8 cellular contexts compared by ENCODE assay signal in the genomic region with DNA sequence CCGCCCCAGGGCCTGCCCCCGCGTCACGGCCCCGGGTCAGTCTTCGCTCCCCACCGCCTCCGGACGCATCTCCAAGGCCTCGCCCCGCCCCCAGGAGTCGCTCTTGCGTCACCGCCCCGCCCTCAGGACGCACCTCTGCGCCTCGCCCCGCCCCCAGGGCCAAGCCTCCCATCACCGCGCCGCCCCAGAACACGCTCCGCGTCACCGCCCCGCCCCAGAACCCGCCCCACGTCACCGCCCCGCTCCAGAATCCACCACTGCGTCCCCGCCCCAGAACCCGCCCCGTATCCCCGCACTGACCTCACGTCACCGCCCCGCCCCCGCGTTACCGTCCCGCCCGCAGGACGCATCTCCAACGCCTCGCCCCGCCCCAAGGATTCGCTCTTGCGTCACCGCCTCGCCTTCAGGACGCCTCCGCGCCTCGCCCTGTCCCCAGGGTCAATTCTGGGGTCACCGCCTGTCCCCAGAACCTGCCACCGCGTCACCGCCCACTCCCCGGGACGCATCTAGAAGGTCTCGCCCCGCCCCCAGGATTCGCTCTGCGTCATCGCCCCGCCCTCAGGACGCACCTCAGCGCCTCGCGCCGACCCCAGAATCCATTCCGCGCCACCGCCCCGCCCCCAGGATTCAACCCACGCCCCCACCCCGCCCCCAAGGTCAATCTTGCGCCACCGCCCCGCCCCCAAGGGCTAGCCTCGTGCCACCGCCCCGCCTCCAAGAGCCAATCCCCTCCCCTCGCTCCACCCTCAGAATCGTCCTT. TPM values are rescaled to one million over a fixed set of nuclear protein-coding genes. Genes with fewer than 3 reads are reported as not detected.
A peak's percentile ranks its signal among the peaks of the same experiment; 100 is the strongest.
DNase-seq lines count a peak whose midpoint lies in the region; ATAC-seq and TF ChIP-seq lines count a peak whose summit lies in the region.

No MANE protein-coding gene starts in this region.

- POLR2A ChIA-PET in activated B cell treated with CpG ODN at 0.5 μM for 24 hours (lab: Charles Lee) = interaction anchor here (0.9 to 1.1 kb wide), 4 partner anchors 93 to 1381 kb away, joined by 4 to 11 read pairs (median 6); a partner anchor contains a TSS

- peak; percentile 44 for ATAC-seq in GM18907 (IDR thresholded peaks at IDR 0.05; ENCODE audit: unreplicated experiment)
- ATAC-seq in HG03175 (IDR thresholded peaks at IDR 0.05; ENCODE audit: unreplicated experiment) = peak; percentile 47
- peak; percentile 56 for ATAC-seq in activated B cell treated with CpG ODN at 0.5 μM for 24 hours (ENCODE audit: low read depth)

- H3K27me3 Mint-ChIP-seq in activated B cell treated with CpG ODN at 0.5 μM for 24 hours (no peaks in the 10 kb centered on the region), immature natural killer cell (ENCODE audit: low read depth in 3 of 3) (peaks cover 17 to 28% (median 19%) of the 10 kb centered on the region in 3 donors)

- H3K4me3 Mint-ChIP-seq in activated B cell treated with CpG ODN at 0.5 μM for 24 hours (peak overlapping the region; percentile 87), immature natural killer cell (peak overlapping the region; percentile 88 to 97 (median 92))

- peak; percentile 96 for DNase-seq in ACHN
- DNase-seq in NCI-H2227 treated with DMSO at 0.1 percent for 48 hours (lab: John Stamatoyannopoulos, UW) = peak; percentile 99
- DNase-seq in activated B cell treated with CpG ODN at 0.5 μM for 24 hours = peak; percentile 99
- DNase-seq in cardiac fibroblast (ENCODE audit: low read depth in 2 of 2) = peak; percentile 99 to 100
- peak; percentile 98 to 99 (median 99) for DNase-seq in immature natural killer cell
- DNase-seq in smooth muscle cell of the brain vasculature (ENCODE audit: low read depth, low spot score) = peak; percentile 94

- no peaks in the 10 kb centered on the region for H3K9me3 Mint-ChIP-seq in activated B cell treated with CpG ODN at 0.5 μM for 24 hours
- H3K9me3 Mint-ChIP-seq in immature natural killer cell = no peaks in the 10 kb centered on the region

- intact Hi-C loops in activated B cell treated with CpG ODN at 0.5 μM for 24 hours (cut with micrococcal nuclease) = loop anchor here (1.0 to 10.0 kb wide), 11 partner anchors 93 to 1910 kb away; a partner anchor contains a TSS

- peaks cover 49% of the 10 kb centered on the region for H3K4me1 Mint-ChIP-seq in activated B cell treated with CpG ODN at 0.5 μM for 24 hours
- H3K4me1 Mint-ChIP-seq in immature natural killer cell = peaks cover 47 to 56% of the 10 kb centered on the region in 2 donors

- H3K36me3 Mint-ChIP-seq in activated B cell treated with CpG ODN at 0.5 μM for 24 hours (ENCODE audit: low read depth) (peaks cover 10% of the 10 kb centered on the region), immature natural killer cell (peaks cover 0 to 4% (median 0%) of the 10 kb centered on the region in 3 donors)

- CTCF ChIA-PET in activated B cell treated with CpG ODN at 0.5 μM for 24 hours (lab: Charles Lee) = interaction anchor here (1.0 kb wide), 1 partner anchor 9 kb away, joined by 3 read pairs; no protein-coding TSS in a partner anchor

- TF ChIP-seq CTCF in activated B cell treated with CpG ODN at 0.5 μM for 24 hours (IDR thresholded peaks at IDR 0.05) (no peak), cardiac fibroblast (IDR thresholded peaks at IDR 0.05; ENCODE audit: low read depth, low read length) (no peak)

- H3K4me3 ChIP-seq in cardiac fibroblast (replicated peaks in 1 of 2; ENCODE audit: low read depth in 2 of 2, low read length in 2 of 2) = peak overlapping the region; percentile 67 to 77

- H3K27ac Mint-ChIP-seq in activated B cell treated with CpG ODN at 0.5 μM for 24 hours (peak overlapping the region; percentile 99), immature natural killer cell (peak overlapping the region; percentile 92 to 100 (median 96))

- in situ Hi-C loops in ACHN (cut with HindIII; ENCODE audit: low pct_ligation_motif_present, low pct_unique_long_range_greater_than_20kb, low sequenced_read_pairs) = no loop called here

RNA-seq across cellular contexts. Expression of a gene that starts 0.4 kb away (rescaled TPM):
- total RNA-seq in activated B cell treated with CpG ODN at 0.5 μM for 24 hours = 13.4 and 15.7 TPM in 2 replicates
- polyA plus RNA-seq in immature natural killer cell = 10 to 100 TPM; 17.0 to 19.4 (median 19.4) TPM

RNA-seq across cellular contexts. Expression of a gene that starts 2.2 kb away (rescaled TPM):
- 35.5 and 35.9 TPM in 2 replicates for total RNA-seq in activated B cell treated with CpG ODN at 0.5 μM for 24 hours
- 1 to 10 TPM; 3.7 to 8.9 (median 4.0) TPM for polyA plus RNA-seq in immature natural killer cell

RNA-seq across cellular contexts. Expression of a gene that starts 48.6 kb away (rescaled TPM):
- total RNA-seq in activated B cell treated with CpG ODN at 0.5 μM for 24 hours = not detected in 2 replicates
- not detected for polyA plus RNA-seq in immature natural killer cell

Comparison
In these comparisons a context has a peak if more than half of its experiments do, and no peak if none do; other contexts are left out.
1. Peak in every context shown above with its lines: DNase-seq, ATAC-seq and H3K4me3 ChIP-seq.